In the genomic region with DNA sequence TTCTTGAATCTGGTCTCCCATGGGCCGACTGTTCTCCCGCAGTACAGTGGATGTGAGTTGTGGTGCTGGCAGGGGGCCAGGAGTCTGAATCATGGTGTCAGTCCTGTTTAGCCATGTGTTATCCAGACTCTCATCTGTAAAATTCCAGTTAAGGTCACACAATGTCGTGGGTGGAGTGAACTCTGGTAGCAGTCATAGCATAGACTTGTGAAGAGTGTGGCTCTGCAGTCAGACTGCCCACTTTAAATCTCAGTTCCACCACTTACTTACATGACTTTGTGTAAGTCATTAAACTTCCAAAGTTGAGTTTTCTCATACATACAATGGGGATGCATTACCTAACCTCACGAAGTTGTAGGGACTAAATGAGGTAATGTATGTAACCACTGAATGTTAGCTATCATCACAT, we compare ENCODE assay signal across 1 cellular context.
TF ChIP-seq lines count a peak whose summit lies in the region.

No MANE protein-coding gene starts in this region.

TF ChIP-seq in HEK293, 187 proteins besides CTCF, POLR2A, EP300 and RAD21 (continued from another document):
- TF ChIP-seq, protein P1, sequence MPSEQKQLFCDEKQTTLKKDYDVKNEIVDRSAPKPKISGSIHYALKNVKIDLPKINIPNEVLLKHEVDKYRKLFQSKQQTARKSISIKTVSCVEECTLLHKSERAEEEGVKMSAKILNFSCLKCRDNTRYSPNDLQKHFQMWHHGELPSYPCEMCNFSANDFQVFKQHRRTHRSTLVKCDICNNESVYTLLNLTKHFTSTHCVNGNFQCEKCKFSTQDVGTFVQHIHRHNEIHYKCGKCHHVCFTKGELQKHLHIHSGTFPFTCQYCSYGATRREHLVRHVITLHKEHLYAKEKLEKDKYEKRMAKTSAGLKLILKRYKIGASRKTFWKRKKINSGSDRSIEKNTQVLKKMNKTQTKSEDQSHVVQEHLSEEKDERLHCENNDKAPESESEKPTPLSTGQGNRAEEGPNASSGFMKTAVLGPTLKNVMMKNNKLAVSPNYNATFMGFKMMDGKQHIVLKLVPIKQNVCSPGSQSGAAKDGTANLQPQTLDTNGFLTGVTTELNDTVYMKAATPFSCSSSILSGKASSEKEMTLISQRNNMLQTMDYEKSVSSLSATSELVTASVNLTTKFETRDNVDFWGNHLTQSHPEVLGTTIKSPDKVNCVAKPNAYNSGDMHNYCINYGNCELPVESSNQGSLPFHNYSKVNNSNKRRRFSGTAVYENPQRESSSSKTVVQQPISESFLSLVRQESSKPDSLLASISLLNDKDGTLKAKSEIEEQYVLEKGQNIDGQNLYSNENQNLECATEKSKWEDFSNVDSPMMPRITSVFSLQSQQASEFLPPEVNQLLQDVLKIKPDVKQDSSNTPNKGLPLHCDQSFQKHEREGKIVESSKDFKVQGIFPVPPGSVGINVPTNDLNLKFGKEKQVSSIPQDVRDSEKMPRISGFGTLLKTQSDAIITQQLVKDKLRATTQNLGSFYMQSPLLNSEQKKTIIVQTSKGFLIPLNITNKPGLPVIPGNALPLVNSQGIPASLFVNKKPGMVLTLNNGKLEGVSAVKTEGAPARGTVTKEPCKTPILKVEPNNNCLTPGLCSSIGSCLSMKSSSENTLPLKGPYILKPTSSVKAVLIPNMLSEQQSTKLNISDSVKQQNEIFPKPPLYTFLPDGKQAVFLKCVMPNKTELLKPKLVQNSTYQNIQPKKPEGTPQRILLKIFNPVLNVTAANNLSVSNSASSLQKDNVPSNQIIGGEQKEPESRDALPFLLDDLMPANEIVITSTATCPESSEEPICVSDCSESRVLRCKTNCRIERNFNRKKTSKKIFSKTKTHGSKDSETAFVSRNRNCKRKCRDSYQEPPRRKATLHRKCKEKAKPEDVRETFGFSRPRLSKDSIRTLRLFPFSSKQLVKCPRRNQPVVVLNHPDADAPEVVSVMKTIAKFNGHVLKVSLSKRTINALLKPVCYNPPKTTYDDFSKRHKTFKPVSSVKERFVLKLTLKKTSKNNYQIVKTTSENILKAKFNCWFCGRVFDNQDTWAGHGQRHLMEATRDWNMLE (tag by site-specific recombination; conservative IDR thresholded peaks at IDR 0.05; ENCODE audit: low read depth) = no peak
- TF ChIP-seq ZNF747 (tag by site-specific recombination; IDR thresholded peaks at IDR 0.05) (no peak), ZNF600 (tag by site-specific recombination; IDR thresholded peaks at IDR 0.05) (peak; percentile 83), ZNF416 (tag by site-specific recombination; IDR thresholded peaks at IDR 0.05) (no peak), MZF1 (tag by site-specific recombination; IDR thresholded peaks at IDR 0.05; ENCODE audit: borderline replicate concordance) (peak; percentile 84), ZFHX2 (tag by site-specific recombination; conservative IDR thresholded peaks at IDR 0.05) (peak; percentile 52), KLF10 (tag by site-specific recombination; IDR thresholded peaks at IDR 0.05) (0 out of 2 replicates have a peak, but pooled peaks have one; percentile 24), ZBTB21 (tag by site-specific recombination; IDR thresholded peaks at IDR 0.05) (no peak), ZNF341 (tag by site-specific recombination; IDR thresholded peaks at IDR 0.05; ENCODE audit: low read depth) (no peak), ZNF211 (tag by site-specific recombination; IDR thresholded peaks at IDR 0.05; ENCODE audit: low read depth) (no peak), SCRT2 (tag by site-specific recombination; IDR thresholded peaks at IDR 0.05) (no peak), ZNF664 (tag by site-specific recombination; IDR thresholded peaks at IDR 0.05) (peak; percentile 87), ZNF16 (tag by site-specific recombination; IDR thresholded peaks at IDR 0.05; ENCODE audit: low read depth) (no peak), YY1 (tag by site-specific recombination; IDR thresholded peaks at IDR 0.05) (no peak), SP7 (tag by site-specific recombination; IDR thresholded peaks at IDR 0.05) (0 out of 2 replicates have a peak, but pooled peaks have one; percentile 17), ZNF146 (tag by site-specific recombination; IDR thresholded peaks at IDR 0.05) (no peak)
- TF ChIP-seq, protein P2, sequence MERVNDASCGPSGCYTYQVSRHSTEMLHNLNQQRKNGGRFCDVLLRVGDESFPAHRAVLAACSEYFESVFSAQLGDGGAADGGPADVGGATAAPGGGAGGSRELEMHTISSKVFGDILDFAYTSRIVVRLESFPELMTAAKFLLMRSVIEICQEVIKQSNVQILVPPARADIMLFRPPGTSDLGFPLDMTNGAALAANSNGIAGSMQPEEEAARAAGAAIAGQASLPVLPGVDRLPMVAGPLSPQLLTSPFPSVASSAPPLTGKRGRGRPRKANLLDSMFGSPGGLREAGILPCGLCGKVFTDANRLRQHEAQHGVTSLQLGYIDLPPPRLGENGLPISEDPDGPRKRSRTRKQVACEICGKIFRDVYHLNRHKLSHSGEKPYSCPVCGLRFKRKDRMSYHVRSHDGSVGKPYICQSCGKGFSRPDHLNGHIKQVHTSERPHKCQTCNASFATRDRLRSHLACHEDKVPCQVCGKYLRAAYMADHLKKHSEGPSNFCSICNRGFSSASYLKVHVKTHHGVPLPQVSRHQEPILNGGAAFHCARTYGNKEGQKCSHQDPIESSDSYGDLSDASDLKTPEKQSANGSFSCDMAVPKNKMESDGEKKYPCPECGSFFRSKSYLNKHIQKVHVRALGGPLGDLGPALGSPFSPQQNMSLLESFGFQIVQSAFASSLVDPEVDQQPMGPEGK (tag by site-specific recombination; IDR thresholded peaks at IDR 0.05) = no peak
- TF ChIP-seq, protein P3, sequence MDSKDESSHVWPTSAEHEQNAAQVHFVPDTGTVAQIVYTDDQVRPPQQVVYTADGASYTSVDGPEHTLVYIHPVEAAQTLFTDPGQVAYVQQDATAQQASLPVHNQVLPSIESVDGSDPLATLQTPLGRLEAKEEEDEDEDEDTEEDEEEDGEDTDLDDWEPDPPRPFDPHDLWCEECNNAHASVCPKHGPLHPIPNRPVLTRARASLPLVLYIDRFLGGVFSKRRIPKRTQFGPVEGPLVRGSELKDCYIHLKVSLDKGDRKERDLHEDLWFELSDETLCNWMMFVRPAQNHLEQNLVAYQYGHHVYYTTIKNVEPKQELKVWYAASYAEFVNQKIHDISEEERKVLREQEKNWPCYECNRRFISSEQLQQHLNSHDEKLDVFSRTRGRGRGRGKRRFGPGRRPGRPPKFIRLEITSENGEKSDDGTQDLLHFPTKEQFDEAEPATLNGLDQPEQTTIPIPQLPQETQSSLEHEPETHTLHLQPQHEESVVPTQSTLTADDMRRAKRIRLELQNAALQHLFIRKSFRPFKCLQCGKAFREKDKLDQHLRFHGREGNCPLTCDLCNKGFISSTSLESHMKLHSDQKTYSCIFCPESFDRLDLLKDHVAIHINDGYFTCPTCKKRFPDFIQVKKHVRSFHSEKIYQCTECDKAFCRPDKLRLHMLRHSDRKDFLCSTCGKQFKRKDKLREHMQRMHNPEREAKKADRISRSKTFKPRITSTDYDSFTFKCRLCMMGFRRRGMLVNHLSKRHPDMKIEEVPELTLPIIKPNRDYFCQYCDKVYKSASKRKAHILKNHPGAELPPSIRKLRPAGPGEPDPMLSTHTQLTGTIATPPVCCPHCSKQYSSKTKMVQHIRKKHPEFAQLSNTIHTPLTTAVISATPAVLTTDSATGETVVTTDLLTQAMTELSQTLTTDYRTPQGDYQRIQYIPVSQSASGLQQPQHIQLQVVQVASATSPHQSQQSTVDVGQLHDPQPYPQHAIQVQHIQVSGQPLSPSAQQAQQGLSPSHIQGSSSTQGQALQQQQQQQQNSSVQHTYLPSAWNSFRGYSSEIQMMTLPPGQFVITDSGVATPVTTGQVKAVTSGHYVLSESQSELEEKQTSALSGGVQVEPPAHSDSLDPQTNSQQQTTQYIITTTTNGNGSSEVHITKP (tag by site-specific recombination; IDR thresholded peaks at IDR 0.05) = peak; percentile 49
- TF ChIP-seq, protein P4, sequence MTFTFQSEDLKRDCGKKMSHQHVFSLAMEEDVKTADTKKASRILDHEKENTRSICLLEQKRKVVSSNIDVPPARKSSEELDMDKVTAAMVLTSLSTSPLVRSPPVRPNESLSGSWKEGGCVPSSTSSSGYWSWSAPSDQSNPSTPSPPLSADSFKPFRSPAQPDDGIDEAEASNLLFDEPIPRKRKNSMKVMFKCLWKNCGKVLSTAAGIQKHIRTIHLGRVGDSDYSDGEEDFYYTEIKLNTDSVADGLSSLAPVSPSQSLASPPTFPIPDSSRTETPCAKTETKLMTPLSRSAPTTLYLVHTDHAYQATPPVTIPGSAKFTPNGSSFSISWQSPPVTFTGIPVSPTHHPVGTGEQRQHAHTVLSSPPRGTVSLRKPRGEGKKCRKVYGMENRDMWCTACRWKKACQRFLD (tag by site-specific recombination; IDR thresholded peaks at IDR 0.05) = no peak
- TF ChIP-seq, protein P5, sequence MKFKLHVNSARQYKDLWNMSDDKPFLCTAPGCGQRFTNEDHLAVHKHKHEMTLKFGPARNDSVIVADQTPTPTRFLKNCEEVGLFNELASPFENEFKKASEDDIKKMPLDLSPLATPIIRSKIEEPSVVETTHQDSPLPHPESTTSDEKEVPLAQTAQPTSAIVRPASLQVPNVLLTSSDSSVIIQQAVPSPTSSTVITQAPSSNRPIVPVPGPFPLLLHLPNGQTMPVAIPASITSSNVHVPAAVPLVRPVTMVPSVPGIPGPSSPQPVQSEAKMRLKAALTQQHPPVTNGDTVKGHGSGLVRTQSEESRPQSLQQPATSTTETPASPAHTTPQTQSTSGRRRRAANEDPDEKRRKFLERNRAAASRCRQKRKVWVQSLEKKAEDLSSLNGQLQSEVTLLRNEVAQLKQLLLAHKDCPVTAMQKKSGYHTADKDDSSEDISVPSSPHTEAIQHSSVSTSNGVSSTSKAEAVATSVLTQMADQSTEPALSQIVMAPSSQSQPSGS (tag by site-specific recombination; IDR thresholded peaks at IDR 0.05; ENCODE audit: low read depth) = peak; percentile 60; the same call in 1 of the 2 replicates
- TF ChIP-seq, protein P6, sequence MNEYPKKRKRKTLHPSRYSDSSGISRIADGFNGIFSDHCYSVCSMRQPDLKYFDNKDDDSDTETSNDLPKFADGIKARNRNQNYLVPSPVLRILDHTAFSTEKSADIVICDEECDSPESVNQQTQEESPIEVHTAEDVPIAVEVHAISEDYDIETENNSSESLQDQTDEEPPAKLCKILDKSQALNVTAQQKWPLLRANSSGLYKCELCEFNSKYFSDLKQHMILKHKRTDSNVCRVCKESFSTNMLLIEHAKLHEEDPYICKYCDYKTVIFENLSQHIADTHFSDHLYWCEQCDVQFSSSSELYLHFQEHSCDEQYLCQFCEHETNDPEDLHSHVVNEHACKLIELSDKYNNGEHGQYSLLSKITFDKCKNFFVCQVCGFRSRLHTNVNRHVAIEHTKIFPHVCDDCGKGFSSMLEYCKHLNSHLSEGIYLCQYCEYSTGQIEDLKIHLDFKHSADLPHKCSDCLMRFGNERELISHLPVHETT (tag by site-specific recombination; IDR thresholded peaks at IDR 0.05) = no peak
- TF ChIP-seq, protein P7, sequence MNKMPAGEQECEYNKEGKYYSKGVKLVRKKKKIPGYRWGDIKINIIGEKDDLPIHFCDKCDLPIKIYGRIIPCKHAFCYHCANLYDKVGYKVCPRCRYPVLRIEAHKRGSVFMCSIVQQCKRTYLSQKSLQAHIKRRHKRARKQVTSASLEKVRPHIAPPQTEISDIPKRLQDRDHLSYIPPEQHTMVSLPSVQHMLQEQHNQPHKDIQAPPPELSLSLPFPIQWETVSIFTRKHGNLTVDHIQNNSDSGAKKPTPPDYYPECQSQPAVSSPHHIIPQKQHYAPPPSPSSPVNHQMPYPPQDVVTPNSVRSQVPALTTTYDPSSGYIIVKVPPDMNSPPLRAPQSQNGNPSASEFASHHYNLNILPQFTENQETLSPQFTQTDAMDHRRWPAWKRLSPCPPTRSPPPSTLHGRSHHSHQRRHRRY (tag by site-specific recombination; IDR thresholded peaks at IDR 0.05) = no peak
- TF ChIP-seq, protein P8, sequence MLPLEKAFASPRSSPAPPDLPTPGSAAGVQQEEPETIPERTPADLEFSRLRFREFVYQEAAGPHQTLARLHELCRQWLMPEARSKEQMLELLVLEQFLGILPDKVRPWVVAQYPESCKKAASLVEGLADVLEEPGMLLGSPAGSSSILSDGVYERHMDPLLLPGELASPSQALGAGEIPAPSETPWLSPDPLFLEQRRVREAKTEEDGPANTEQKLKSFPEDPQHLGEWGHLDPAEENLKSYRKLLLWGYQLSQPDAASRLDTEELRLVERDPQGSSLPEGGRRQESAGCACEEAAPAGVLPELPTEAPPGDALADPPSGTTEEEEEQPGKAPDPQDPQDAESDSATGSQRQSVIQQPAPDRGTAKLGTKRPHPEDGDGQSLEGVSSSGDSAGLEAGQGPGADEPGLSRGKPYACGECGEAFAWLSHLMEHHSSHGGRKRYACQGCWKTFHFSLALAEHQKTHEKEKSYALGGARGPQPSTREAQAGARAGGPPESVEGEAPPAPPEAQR (tag by site-specific recombination; IDR thresholded peaks at IDR 0.05) = no peak
- TF ChIP-seq, protein P9, sequence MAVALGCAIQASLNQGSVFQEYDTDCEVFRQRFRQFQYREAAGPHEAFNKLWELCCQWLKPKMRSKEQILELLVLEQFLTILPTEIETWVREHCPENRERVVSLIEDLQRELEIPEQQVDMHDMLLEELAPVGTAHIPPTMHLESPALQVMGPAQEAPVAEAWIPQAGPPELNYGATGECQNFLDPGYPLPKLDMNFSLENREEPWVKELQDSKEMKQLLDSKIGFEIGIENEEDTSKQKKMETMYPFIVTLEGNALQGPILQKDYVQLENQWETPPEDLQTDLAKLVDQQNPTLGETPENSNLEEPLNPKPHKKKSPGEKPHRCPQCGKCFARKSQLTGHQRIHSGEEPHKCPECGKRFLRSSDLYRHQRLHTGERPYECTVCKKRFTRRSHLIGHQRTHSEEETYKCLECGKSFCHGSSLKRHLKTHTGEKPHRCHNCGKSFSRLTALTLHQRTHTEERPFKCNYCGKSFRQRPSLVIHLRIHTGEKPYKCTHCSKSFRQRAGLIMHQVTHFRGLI (tag by site-specific recombination; IDR thresholded peaks at IDR 0.05) = no peak
- TF ChIP-seq, protein P10, sequence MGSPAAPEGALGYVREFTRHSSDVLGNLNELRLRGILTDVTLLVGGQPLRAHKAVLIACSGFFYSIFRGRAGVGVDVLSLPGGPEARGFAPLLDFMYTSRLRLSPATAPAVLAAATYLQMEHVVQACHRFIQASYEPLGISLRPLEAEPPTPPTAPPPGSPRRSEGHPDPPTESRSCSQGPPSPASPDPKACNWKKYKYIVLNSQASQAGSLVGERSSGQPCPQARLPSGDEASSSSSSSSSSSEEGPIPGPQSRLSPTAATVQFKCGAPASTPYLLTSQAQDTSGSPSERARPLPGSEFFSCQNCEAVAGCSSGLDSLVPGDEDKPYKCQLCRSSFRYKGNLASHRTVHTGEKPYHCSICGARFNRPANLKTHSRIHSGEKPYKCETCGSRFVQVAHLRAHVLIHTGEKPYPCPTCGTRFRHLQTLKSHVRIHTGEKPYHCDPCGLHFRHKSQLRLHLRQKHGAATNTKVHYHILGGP (tag by site-specific recombination; IDR thresholded peaks at IDR 0.05) = no peak
